11 cellular contexts compared by ENCODE assay signal in the genomic region with DNA sequence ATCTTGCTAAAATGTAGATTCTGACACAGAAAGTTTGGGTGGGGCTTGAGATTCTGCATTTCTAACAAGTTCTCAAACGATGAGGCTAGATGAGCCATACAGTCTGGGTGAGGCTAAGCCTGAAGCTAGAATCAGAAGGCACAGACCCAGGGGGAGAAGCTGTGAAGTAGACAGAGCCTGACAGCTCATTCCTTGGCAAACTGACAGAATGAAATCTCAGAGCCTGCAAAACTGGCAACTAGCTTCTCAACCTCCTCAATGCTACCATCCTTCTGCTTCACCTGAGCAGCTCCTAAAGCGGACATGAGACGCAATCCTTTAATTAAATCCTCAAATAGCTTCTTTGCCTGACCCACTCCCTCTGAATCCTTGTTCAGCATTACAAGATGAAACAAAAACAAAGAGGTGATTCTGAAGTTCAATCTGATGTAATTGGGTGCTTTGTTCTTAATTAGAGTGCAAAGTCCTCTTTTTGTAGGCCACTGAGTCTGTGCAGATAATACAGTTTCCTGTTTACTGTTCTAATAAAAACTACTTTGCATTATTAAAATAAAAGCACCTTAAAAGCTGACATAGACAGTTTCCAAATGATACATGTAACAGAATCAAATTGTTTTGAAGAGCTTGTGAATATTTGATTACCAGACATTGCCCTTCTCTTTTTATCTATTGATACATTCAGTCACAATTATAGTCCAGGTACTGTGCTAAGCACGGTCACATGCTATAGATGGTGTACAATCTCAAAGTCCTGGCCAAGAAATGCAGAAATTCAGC.
DNase-seq lines count a peak whose midpoint lies in the region; ATAC-seq, FAIRE-seq and TF ChIP-seq lines count a peak whose summit lies in the region.
"Had no signal": no experiment of that assay in that cellular context is flagged by ENCODE, and none has a peak within 500 bp of the region (broad histone marks: within the 10 kb centered on the region; RNA-seq: fewer than 3 reads in every experiment).

No MANE protein-coding gene starts in this region.

- no peak overlapping the region for H2AFZ ChIP-seq in IMR-90 (replicated peaks; ENCODE audit: low read length, poor library complexity)

- no peak overlapping the region for H2AK5ac ChIP-seq in IMR-90 (ENCODE audit: low read depth, low read length)

- H3K18ac ChIP-seq in IMR-90 (ENCODE audit: low read depth, low read length): no peak overlapping the region

- no CpG with 5 or more reads among the region's 4 CpGs for WGBS in IMR-90 (ENCODE audit: extremely low coverage in 2 of 2, insufficient read length in 1 of 2), 2 experiments

- H3K14ac ChIP-seq in IMR-90 (replicated peaks; ENCODE audit: low read depth, low read length): no peak overlapping the region

- no peak overlapping the region for H4K91ac ChIP-seq in IMR-90 (ENCODE audit: insufficient read depth, low read depth, low read length)

- no peak overlapping the region for H3K4me2 ChIP-seq in IMR-90 (ENCODE audit: low read depth, low read length)

- H2BK120ac ChIP-seq in IMR-90 (ENCODE audit: low read depth, low read length): no peak overlapping the region

- no peak overlapping the region for H3K4me3 ChIP-seq in AG04449 (ENCODE audit: low read depth, low read length)
- H3K4me3 ChIP-seq in IMR-90 (ENCODE audit: insufficient read depth, low read depth, low read length): no peak overlapping the region
- H3K4me3 ChIP-seq in cardiac fibroblast (replicated peaks in 1 of 2; ENCODE audit: low read depth in 2 of 2, low read length in 2 of 2): no peak overlapping the region
- H3K4me3 ChIP-seq: SK-N-MC had no signal

- no peak overlapping the region for H4K8ac ChIP-seq in IMR-90 (ENCODE audit: low read depth in 2 of 2, low read length in 2 of 2)

- no peaks in the 10 kb centered on the region for H3K27me3 ChIP-seq in IMR-90 (ENCODE audit: control insufficient read depth, insufficient read depth, low read length)

- intact Hi-C loops in IMR-90 (cut with micrococcal nuclease) (no loop called here), left colon (cut with DNase I, micrococcal nuclease) (no loop called here)

- H3K23ac ChIP-seq in IMR-90 (ENCODE audit: low read depth, low read length): no peak overlapping the region

- no peak overlapping the region for H3K27ac ChIP-seq in IMR-90 (ENCODE audit: insufficient read depth, low read length)
- H3K27ac ChIP-seq: SK-N-MC had no signal

- TF ChIP-seq RAD21 in IMR-90 (IDR thresholded peaks at IDR 0.05; ENCODE audit: low read length): no peak

- POLR2A ChIA-PET in AG04449 (lab: Yijun Ruan, JAX) (no interaction called here), IMR-90 (lab: Charles Lee; ENCODE audit: unreplicated experiment) (no interaction called here)

- H2BK20ac ChIP-seq in IMR-90 (ENCODE audit: low read depth, low read length): no peak overlapping the region

- H2BK15ac ChIP-seq in IMR-90 (ENCODE audit: low read depth, low read length): no peak overlapping the region

- no peaks in the 10 kb centered on the region for H3K36me3 ChIP-seq in IMR-90 (ENCODE audit: control insufficient read depth, insufficient read depth, low read length)

- peaks cover 7% of the 10 kb centered on the region for H3K9me3 ChIP-seq in IMR-90 (ENCODE audit: control insufficient read depth, insufficient read depth, low read length)

- no peaks in the 10 kb centered on the region for H4K20me1 ChIP-seq in IMR-90 (ENCODE audit: insufficient read depth, low read length)

- no peak for FAIRE-seq in GM12891 (lab: Jason Lieb, UNC)

- in situ Hi-C loops in IMR-90 (cut with MboI; ENCODE audit: low sequenced_read_pairs): no loop called here

- no peak overlapping the region for H4K5ac ChIP-seq in IMR-90 (ENCODE audit: low read depth, low read length)

- dilution Hi-C loops in IMR-90 (cut with HindIII; ENCODE audit: low sequenced_read_pairs, unreplicated experiment): no loop called here

- H2AK9ac ChIP-seq in IMR-90 (replicated peaks; ENCODE audit: low read depth, low read length, poor library complexity): no peak overlapping the region

- no peak overlapping the region for H3K56ac ChIP-seq in IMR-90 (ENCODE audit: extremely low read depth, insufficient read depth, low read length)

- no peaks in the 10 kb centered on the region for H3K9me1 ChIP-seq in IMR-90 (ENCODE audit: insufficient read depth, low read length)

- TF ChIP-seq POLR2A in IMR-90 (IDR thresholded peaks at IDR 0.05; ENCODE audit: low read depth, low read length) (no peak), GM12891 (IDR thresholded peaks at IDR 0.05; ENCODE audit: low read depth, low read length) (no peak)

- peak; percentile 74 for ATAC-seq in IMR-90 (ENCODE audit: low read depth)
- ATAC-seq in left colon: peak; percentile 85
- ATAC-seq in GM18858 (IDR thresholded peaks at IDR 0.05; ENCODE audit: unreplicated experiment): no peak
- ATAC-seq in HG03108 (IDR thresholded peaks at IDR 0.05; ENCODE audit: unreplicated experiment): no peak

- CTCF ChIA-PET in AG04449 (lab: Yijun Ruan, JAX) (interaction anchor here (0.9 to 1.2 kb wide), 2 partner anchors 10 to 61 kb away, joined by 3 read pairs; no protein-coding TSS in a partner anchor), IMR-90 (lab: Yijun Ruan, JAX) (interaction anchor here (0.6 kb wide), 1 partner anchor 30 kb away, joined by 4 read pairs; no protein-coding TSS in a partner anchor)

- peaks cover 3% of the 10 kb centered on the region; the same call in 1 of the 2 replicates for H3K4me1 ChIP-seq in IMR-90 (ENCODE audit: control insufficient read depth, insufficient read depth, low read length)

- H3K9ac ChIP-seq in IMR-90 (ENCODE audit: low read depth, low read length): no peak overlapping the region

- no peaks in the 10 kb centered on the region for H3K79me1 ChIP-seq in IMR-90 (ENCODE audit: low read depth in 1 of 2, low read length in 2 of 2)

- H2BK5ac ChIP-seq in IMR-90 (ENCODE audit: low read depth, low read length, poor library complexity, severe bottlenecking): no peak overlapping the region

- TF ChIP-seq CTCF in AG04449 (IDR thresholded peaks at IDR 0.05; ENCODE audit: insufficient read depth, low read length, missing control alignments) (no peak), IMR-90 (conservative IDR thresholded peaks at IDR 0.05; ENCODE audit: low read depth, low read length) (no peak), cardiac fibroblast (IDR thresholded peaks at IDR 0.05; ENCODE audit: low read depth, low read length) (no peak)

- no peak overlapping the region for H3K4ac ChIP-seq in IMR-90 (ENCODE audit: low read depth, low read length)

- no TSS peak for BruUV-seq in IMR-90 (replicated peaks; lab: Mats Ljungman, UMichigan)

- DNase-seq in AG04449 (ENCODE audit: low read depth, low spot score): peak; percentile 64
- peak; percentile 78 for DNase-seq in IMR-90
- DNase-seq in cardiac fibroblast (ENCODE audit: low read depth in 2 of 2): peak; percentile 69 to 82
- no peak for DNase-seq in left colon
- no peak for DNase-seq in NCI-H446 treated with DMSO at 0.1 percent for 48 hours (lab: John Stamatoyannopoulos, UW)
- no peak for DNase-seq in GM12891 (ENCODE audit: insufficient read length, low spot score)
- DNase-seq: NCI-H187 treated with DMSO at 0.1 percent for 48 hours; stimulated activated CD4-positive, alpha-beta T cell treated with anti-CD3 and anti-CD28 coated beads, Interleukin-4, amount 100 ng/mL, for 24 hours had no signal

TF ChIP-seq in IMR-90, 13 proteins besides CTCF, POLR2A, EP300 and RAD21:
- TF ChIP-seq MAFK (IDR thresholded peaks at IDR 0.05; ENCODE audit: low read depth, low read length) (peak; percentile 73), ELK1 (IDR thresholded peaks at IDR 0.05; ENCODE audit: borderline replicate concordance, low read depth, low read length) (no peak)
- TF ChIP-seq, protein P1, sequence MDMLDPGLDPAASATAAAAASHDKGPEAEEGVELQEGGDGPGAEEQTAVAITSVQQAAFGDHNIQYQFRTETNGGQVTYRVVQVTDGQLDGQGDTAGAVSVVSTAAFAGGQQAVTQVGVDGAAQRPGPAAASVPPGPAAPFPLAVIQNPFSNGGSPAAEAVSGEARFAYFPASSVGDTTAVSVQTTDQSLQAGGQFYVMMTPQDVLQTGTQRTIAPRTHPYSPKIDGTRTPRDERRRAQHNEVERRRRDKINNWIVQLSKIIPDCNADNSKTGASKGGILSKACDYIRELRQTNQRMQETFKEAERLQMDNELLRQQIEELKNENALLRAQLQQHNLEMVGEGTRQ (IDR thresholded peaks at IDR 0.05; ENCODE audit: low read depth, low read length): no peak
TF ChIP-seq in IMR-90: peak in this region for 1.

TF ChIP-seq in GM12891, 5 proteins besides CTCF, POLR2A, EP300 and RAD21:
- TF ChIP-seq TAF1 (IDR thresholded peaks at IDR 0.05; ENCODE audit: low read depth, low read length) (no peak), POU2F2 (IDR thresholded peaks at IDR 0.05; ENCODE audit: low read depth, low read length) (no peak), SPI1 (IDR thresholded peaks at IDR 0.05; ENCODE audit: low read depth, low read length) (no peak), POLR2AphosphoS5 (IDR thresholded peaks at IDR 0.05; ENCODE audit: low read depth, low read length) (no peak), PAX5 (IDR thresholded peaks at IDR 0.05; ENCODE audit: insufficient read depth, low read length, severe bottlenecking) (no peak)

Comparison
In these comparisons a context has a peak if more than half of its experiments do, and no peak if none do; other contexts are left out.
1. DNase-seq: peak in AG04449 (single experiment), IMR-90 (single experiment) and cardiac fibroblast (2 of 2); none in left colon (0 of 2), NCI-H446 treated with DMSO at 0.1 percent for 48 hours (single experiment) and GM12891 (single experiment).
2. ATAC-seq: peak in IMR-90 (single experiment) and left colon (single experiment); none in GM18858 (single experiment) and HG03108 (single experiment).